ENCODE assay signal across 1 cellular context in the genomic region with DNA sequence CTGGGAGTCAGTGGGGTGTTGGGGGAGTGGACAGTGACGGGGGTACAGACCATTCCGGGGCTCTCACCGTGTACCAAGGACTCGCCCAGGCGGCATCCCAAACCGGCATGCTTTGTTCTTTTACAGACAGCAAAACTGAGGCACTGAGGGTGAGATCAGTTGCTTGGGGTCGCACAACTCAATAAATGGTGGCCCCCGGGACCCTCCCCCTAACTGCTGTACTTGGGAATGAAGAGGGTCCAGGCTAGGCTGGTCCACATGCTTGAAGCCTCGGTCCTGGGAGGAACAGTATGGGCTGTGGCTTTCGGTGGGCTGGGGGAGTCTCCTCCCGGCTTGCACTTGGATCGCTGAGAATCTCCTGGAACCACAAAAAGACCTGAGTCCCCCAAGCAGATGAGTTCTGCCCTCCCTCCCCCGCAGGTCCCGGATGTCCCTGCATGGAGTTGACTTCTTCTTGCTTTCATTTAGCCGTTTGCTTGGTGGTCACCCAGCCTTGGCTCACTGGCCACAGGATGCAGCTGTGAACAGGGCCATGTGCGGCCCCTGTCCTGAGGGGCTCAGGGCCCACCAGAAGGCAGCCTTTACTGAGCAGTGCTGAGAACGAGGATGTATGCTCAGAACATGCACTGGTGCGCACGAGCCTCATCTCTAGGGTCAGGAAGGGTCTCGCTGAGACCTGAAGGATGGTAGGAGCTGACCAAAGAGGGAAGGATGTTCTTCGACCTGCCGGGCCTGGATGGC.
TF ChIP-seq lines count a peak whose summit lies in the region.

No MANE protein-coding gene starts in this region.

TF ChIP-seq in HepG2, 621 proteins besides CTCF, POLR2A, EP300 and RAD21 (continued from another document):
- TF ChIP-seq HNRNPL (IDR thresholded peaks at IDR 0.05; ENCODE audit: low read depth, low read length): no peak
- no peak for TF ChIP-seq SP1 (IDR thresholded peaks at IDR 0.05)
- TF ChIP-seq SP1 (CRISPR knock-in tag; IDR thresholded peaks at IDR 0.05): no peak
- no peak for TF ChIP-seq ZNF598 (CRISPR knock-in tag; IDR thresholded peaks at IDR 0.05; ENCODE audit: borderline replicate concordance)
- TF ChIP-seq HNRNPUL1 (IDR thresholded peaks at IDR 0.05; ENCODE audit: low read depth, low read length): no peak
- TF ChIP-seq ZNF781 (CRISPR knock-in tag; IDR thresholded peaks at IDR 0.05; ENCODE audit: borderline replicate concordance, not compliant biosample characterization): no peak
- no peak for TF ChIP-seq DMAP1 (CRISPR knock-in tag; IDR thresholded peaks at IDR 0.05)
- no peak for TF ChIP-seq TBX2 (CRISPR knock-in tag; IDR thresholded peaks at IDR 0.05; ENCODE audit: borderline replicate concordance)
- TF ChIP-seq, protein P1, sequence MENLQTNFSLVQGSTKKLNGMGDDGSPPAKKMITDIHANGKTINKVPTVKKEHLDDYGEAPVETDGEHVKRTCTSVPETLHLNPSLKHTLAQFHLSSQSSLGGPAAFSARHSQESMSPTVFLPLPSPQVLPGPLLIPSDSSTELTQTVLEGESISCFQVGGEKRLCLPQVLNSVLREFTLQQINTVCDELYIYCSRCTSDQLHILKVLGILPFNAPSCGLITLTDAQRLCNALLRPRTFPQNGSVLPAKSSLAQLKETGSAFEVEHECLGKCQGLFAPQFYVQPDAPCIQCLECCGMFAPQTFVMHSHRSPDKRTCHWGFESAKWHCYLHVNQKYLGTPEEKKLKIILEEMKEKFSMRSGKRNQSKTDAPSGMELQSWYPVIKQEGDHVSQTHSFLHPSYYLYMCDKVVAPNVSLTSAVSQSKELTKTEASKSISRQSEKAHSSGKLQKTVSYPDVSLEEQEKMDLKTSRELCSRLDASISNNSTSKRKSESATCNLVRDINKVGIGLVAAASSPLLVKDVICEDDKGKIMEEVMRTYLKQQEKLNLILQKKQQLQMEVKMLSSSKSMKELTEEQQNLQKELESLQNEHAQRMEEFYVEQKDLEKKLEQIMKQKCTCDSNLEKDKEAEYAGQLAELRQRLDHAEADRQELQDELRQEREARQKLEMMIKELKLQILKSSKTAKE (CRISPR knock-in tag; IDR thresholded peaks at IDR 0.05; ENCODE audit: borderline replicate concordance): no peak
- TF ChIP-seq, protein P2, sequence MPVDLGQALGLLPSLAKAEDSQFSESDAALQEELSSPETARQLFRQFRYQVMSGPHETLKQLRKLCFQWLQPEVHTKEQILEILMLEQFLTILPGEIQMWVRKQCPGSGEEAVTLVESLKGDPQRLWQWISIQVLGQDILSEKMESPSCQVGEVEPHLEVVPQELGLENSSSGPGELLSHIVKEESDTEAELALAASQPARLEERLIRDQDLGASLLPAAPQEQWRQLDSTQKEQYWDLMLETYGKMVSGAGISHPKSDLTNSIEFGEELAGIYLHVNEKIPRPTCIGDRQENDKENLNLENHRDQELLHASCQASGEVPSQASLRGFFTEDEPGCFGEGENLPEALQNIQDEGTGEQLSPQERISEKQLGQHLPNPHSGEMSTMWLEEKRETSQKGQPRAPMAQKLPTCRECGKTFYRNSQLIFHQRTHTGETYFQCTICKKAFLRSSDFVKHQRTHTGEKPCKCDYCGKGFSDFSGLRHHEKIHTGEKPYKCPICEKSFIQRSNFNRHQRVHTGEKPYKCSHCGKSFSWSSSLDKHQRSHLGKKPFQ (CRISPR knock-in tag; IDR thresholded peaks at IDR 0.05; ENCODE audit: insufficient replicate concordance): no peak
TF ChIP-seq in HepG2: peak in this region for 0.
